13 cellular contexts compared by ENCODE assay signal in the genomic region with DNA sequence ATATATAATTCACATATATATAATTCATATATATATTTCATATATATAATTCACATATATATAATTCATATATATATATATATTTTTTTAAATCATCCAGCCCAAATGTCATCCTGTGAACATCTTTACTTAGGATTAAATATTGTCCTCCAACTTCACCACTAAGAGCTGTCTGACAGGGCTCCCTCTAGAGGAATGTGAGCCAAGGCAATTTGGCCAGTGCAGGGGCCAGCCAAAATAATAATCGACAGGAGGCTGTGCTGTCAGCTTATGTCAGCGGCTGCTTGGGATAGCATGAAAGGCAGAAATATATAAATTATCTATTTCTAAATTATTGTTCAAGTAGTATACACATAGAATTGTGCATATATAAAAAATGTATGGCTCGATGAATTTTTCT. TPM values are rescaled to one million over a fixed set of nuclear protein-coding genes. Genes with fewer than 3 reads are reported as not detected.
DNase-seq lines count a peak whose midpoint lies in the region; ATAC-seq, FAIRE-seq and TF ChIP-seq lines count a peak whose summit lies in the region.
"Had no signal": no experiment of that assay in that cellular context is flagged by ENCODE, and none has a peak within 500 bp of the region (broad histone marks: within the 10 kb centered on the region; RNA-seq: fewer than 3 reads in every experiment).

No MANE protein-coding gene starts in this region.

- FAIRE-seq in H1 (lab: Jason Lieb, UNC): no peak

- no peak overlapping the region for H3K4me2 ChIP-seq in H1 (ENCODE audit: insufficient read depth in 1 of 2, low read depth in 2 of 2, low read length in 2 of 2)
- H3K4me2 ChIP-seq: BLaER1 treated with 17β-estradiol and CSF1 and Interleukin-3, amounts not matched to agents 10 nM and 100 nM had no signal

- TF ChIP-seq POLR2A in NB4 (IDR thresholded peaks at IDR 0.05; ENCODE audit: extremely low read depth, insufficient read length): no peak
- TF ChIP-seq POLR2A in H1 (IDR thresholded peaks at IDR 0.05; ENCODE audit: control extremely low read depth in 1 of 2, low read depth in 2 of 2, low read length in 2 of 2): no peak

- H3K56ac ChIP-seq in H1 (replicated peaks; ENCODE audit: insufficient read length, low read depth, low read length): no peak overlapping the region

- H4K5ac ChIP-seq in H1 (ENCODE audit: insufficient read length, low read depth, low read length): no peak overlapping the region

- H3K14ac ChIP-seq in H1 (ENCODE audit: insufficient read length): no peak overlapping the region

- H3K27me3 ChIP-seq in H1 (replicated peaks in 1 of 4; ENCODE audit: control insufficient read depth in 3 of 4, extremely low read depth in 1 of 4, insufficient read depth in 3 of 4, low read length in 3 of 4): no peaks in the 10 kb centered on the region
- H3K27me3 ChIP-seq: upper lobe of left lung had no signal

- CTCF ChIA-PET in H1 (lab: Charles Lee; ENCODE audit: partially characterized antibody): interaction anchor here (0.7 to 2.6 kb wide), 10 partner anchors 9 to 190 kb away, joined by 3 to 7 read pairs (median 4); no protein-coding TSS in a partner anchor

- H4K8ac ChIP-seq in H1 (ENCODE audit: extremely low read depth, insufficient read depth, low read length): no peak overlapping the region

- H3K23ac ChIP-seq in H1 (ENCODE audit: insufficient read length): no peak overlapping the region

- H3K79me2 ChIP-seq in H1 (ENCODE audit: control insufficient read depth in 1 of 2, insufficient read depth in 2 of 2, low read length in 2 of 2): no peaks in the 10 kb centered on the region

- no peak overlapping the region for H2BK120ac ChIP-seq in H1 (replicated peaks; ENCODE audit: low read depth, low read length)

- H3K9me3 ChIP-seq in H1 (ENCODE audit: insufficient read depth in 2 of 2, low read depth in 1 of 2, low read length in 1 of 2): no peaks in the 10 kb centered on the region
- H3K9me3 ChIP-seq: upper lobe of left lung had no signal

- no peaks in the 10 kb centered on the region for H3K79me1 ChIP-seq in H1 (ENCODE audit: low read depth, low read length)

- DNase-seq in NCI-H82 (lab: John Stamatoyannopoulos, UW) (peak; percentile 27), NCI-H82 treated with DMSO at 0.1 percent for 48 hours (lab: John Stamatoyannopoulos, UW; ENCODE audit: unreplicated experiment) (no peak), NB4 (ENCODE audit: low read depth) (peak; percentile 15), H1 (ENCODE audit: low read depth in 1 of 2, low spot score in 2 of 2) (no peak), retinal pigment epithelial cell (ENCODE audit: low read depth) (no peak), HuH-7 (ENCODE audit: low spot score) (no peak)
- DNase-seq in stimulated activated naive CD8-positive, alpha-beta T cell treated with anti-CD3 and anti-CD28 coated beads, Interleukin-15, amount 100 ng/mL, for 72 hours: no peak
- DNase-seq: activated CD4-positive, alpha-beta memory T cell treated with anti-CD3 and anti-CD28 coated beads for 36 hours; amniotic stem cell; NK-92 treated with Interleukin-12 subunit alpha and Interleukin-12 subunit beta, amount 100 ng/mL, for 24 hours; upper lobe of left lung had no signal

- no peak overlapping the region for H3K4me3 Mint-ChIP-seq in stimulated activated naive CD8-positive, alpha-beta T cell treated with anti-CD3 and anti-CD28 coated beads, Interleukin-15, amount 100 ng/mL, for 72 hours
- H3K4me3 Mint-ChIP-seq: activated CD4-positive, alpha-beta memory T cell treated with anti-CD3 and anti-CD28 coated beads for 36 hours had no signal

- H3K27me3 Mint-ChIP-seq in stimulated activated naive CD8-positive, alpha-beta T cell treated with anti-CD3 and anti-CD28 coated beads, Interleukin-15, amount 100 ng/mL, for 72 hours: peaks cover 1% of the 10 kb centered on the region

- no peak overlapping the region for H3K27ac ChIP-seq in H1 (ENCODE audit: low read depth, low read length)
- H3K27ac ChIP-seq: BLaER1 treated with 17β-estradiol and CSF1 and Interleukin-3, amounts not matched to agents 10 nM and 100 nM; upper lobe of left lung had no signal

- no peak overlapping the region for H3K27ac Mint-ChIP-seq in stimulated activated naive CD8-positive, alpha-beta T cell treated with anti-CD3 and anti-CD28 coated beads, Interleukin-15, amount 100 ng/mL, for 72 hours
- H3K27ac Mint-ChIP-seq: activated CD4-positive, alpha-beta memory T cell treated with anti-CD3 and anti-CD28 coated beads for 36 hours had no signal

- H3K4ac ChIP-seq in H1 (replicated peaks; ENCODE audit: insufficient read length, low read depth, low read length): no peak overlapping the region

- no peak overlapping the region for H3K9ac ChIP-seq in H1 (replicated peaks in 1 of 4; ENCODE audit: extremely low read depth in 1 of 4, low read depth in 3 of 4, low read length in 3 of 4)
- H3K9ac ChIP-seq: BLaER1 treated with 17β-estradiol and CSF1 and Interleukin-3, amounts not matched to agents 10 nM and 100 nM had no signal

- no peak overlapping the region for H2BK5ac ChIP-seq in H1 (ENCODE audit: low read depth, low read length)

- TF ChIP-seq RAD21 in H1 (IDR thresholded peaks at IDR 0.05 in 1 of 2, conservative IDR thresholded peaks at IDR 0.05 in 1 of 2; ENCODE audit: low read depth in 2 of 2, low read length in 2 of 2): peak in 1 of 2 experiments; percentile 35; a peak in 2 of 4 replicates

- no peaks in the 10 kb centered on the region for H4K20me1 ChIP-seq in H1 (replicated peaks in 1 of 2; ENCODE audit: control insufficient read depth in 1 of 2, insufficient read depth in 2 of 2, low read length in 2 of 2)

- H3K36me3 ChIP-seq in H1 (ENCODE audit: control insufficient read depth in 2 of 4, insufficient read depth in 4 of 4, low read length in 3 of 4): no peaks in the 10 kb centered on the region
- H3K36me3 ChIP-seq: BLaER1 treated with 17β-estradiol and CSF1 and Interleukin-3, amounts not matched to agents 10 nM and 100 nM; upper lobe of left lung had no signal

- no peaks in the 10 kb centered on the region for H3K23me2 ChIP-seq in H1 (ENCODE audit: low read depth, low read length)

- no peak overlapping the region for H2AFZ ChIP-seq in H1 (ENCODE audit: low read length)

- no peaks in the 10 kb centered on the region for H3K4me1 ChIP-seq in H1 (replicated peaks in 1 of 4; ENCODE audit: control insufficient read depth in 3 of 4, insufficient read depth in 4 of 4, low read length in 3 of 4)
- H3K4me1 ChIP-seq: BLaER1 treated with 17β-estradiol and CSF1 and Interleukin-3, amounts not matched to agents 10 nM and 100 nM; upper lobe of left lung had no signal

- no peaks in the 10 kb centered on the region for H3K4me1 Mint-ChIP-seq in stimulated activated naive CD8-positive, alpha-beta T cell treated with anti-CD3 and anti-CD28 coated beads, Interleukin-15, amount 100 ng/mL, for 72 hours

- H2AK5ac ChIP-seq in H1 (ENCODE audit: low read depth, low read length): no peak overlapping the region

- peak; percentile 28 for TF ChIP-seq CTCF in NB4 (IDR thresholded peaks at IDR 0.05; ENCODE audit: low read depth, low read length)
- TF ChIP-seq CTCF in H1 (IDR thresholded peaks at IDR 0.05; ENCODE audit: control extremely low read depth in 1 of 3, insufficient read depth in 1 of 3, low read depth in 1 of 3, low read length in 3 of 3): peak; percentile 18 to 37 (median 19)
- peak; percentile 52 for TF ChIP-seq CTCF in retinal pigment epithelial cell (conservative IDR thresholded peaks at IDR 0.05; ENCODE audit: low read depth, low read length)

- H3K18ac ChIP-seq in H1 (ENCODE audit: extremely low read depth, low read length): no peak overlapping the region

- no peak for ATAC-seq in stimulated activated naive CD8-positive, alpha-beta T cell treated with anti-CD3 and anti-CD28 coated beads, Interleukin-15, amount 100 ng/mL, for 72 hours
- ATAC-seq in HG03432 (IDR thresholded peaks at IDR 0.05; ENCODE audit: unreplicated experiment): no peak

- POLR2A ChIA-PET in H1 (lab: Charles Lee; ENCODE audit: partially characterized antibody): no interaction called here

- H2BK15ac ChIP-seq in H1 (ENCODE audit: low read length): no peak overlapping the region

- TF ChIP-seq EP300 in H1 (IDR thresholded peaks at IDR 0.05; ENCODE audit: borderline replicate concordance in 1 of 2, low read depth in 2 of 2, low read length in 2 of 2): no peak

- 82% methylated on average over 3 of the region's 3 CpGs; no CpG with 5 or more reads in 1 of the 2 experiments for WGBS in H1 (ENCODE audit: extremely low coverage in 1 of 2, insufficient coverage in 1 of 2, insufficient read length in 1 of 2, insufficient replicate concordance in 2 of 2, low coverage in 1 of 2, low lambda C conversion rate in 2 of 2, missing lambda C conversion rate in 1 of 2), 2 experiments

- H2BK20ac ChIP-seq in H1 (ENCODE audit: low read length): no peak overlapping the region

- no peaks in the 10 kb centered on the region for H3K9me3 Mint-ChIP-seq in stimulated activated naive CD8-positive, alpha-beta T cell treated with anti-CD3 and anti-CD28 coated beads, Interleukin-15, amount 100 ng/mL, for 72 hours
- H3K9me3 Mint-ChIP-seq: activated CD4-positive, alpha-beta memory T cell treated with anti-CD3 and anti-CD28 coated beads for 36 hours had no signal

- H4K91ac ChIP-seq in H1 (replicated peaks; ENCODE audit: insufficient read length, low read length): no peak overlapping the region

- H3K4me3 ChIP-seq in NB4 (ENCODE audit: low read depth, low read length): no peak overlapping the region
- H3K4me3 ChIP-seq in H1 (ENCODE audit: extremely low read depth in 1 of 4, insufficient read depth in 2 of 4, low read depth in 3 of 4, low read length in 4 of 4): no peak overlapping the region
- H3K4me3 ChIP-seq in retinal pigment epithelial cell (ENCODE audit: low read length): no peak overlapping the region
- H3K4me3 ChIP-seq: BLaER1 treated with 17β-estradiol and CSF1 and Interleukin-3, amounts not matched to agents 10 nM and 100 nM; upper lobe of left lung had no signal

- no peak overlapping the region for H2BK12ac ChIP-seq in H1 (ENCODE audit: low read depth, low read length)

RNA-seq across cellular contexts. Expression of gene EGFL6, which starts 29.5 kb away (rescaled TPM):
- total RNA-seq in H1 (2021; fragmentation: NEBNext Ultra II Directional; extraction: Animal tissue kit (Norgen Biotek cat#: 25700)): 0.93 and 1.0 TPM in 2 replicates
- polyA plus RNA-seq in H1 (2011; rRNA removed): 1.1 TPM in 2 replicates
- polyA plus RNA-seq in H1 (2011; cell fraction: cytosol; rRNA removed): 1.7 TPM
- polyA plus RNA-seq in H1 (2011; cell fraction: nucleus; rRNA removed): 0.90 TPM
- 1.3 to 1.5 TPM (median 1.4 TPM) in 4 replicates for polyA plus RNA-seq in H1 (2012, experiment 1 of 2)
- polyA plus RNA-seq in H1 (2012, experiment 2 of 2): 0.10 TPM
- 2.1 TPM for polyA plus RNA-seq in H1 (2013, experiment 1 of 2)
- 2.1 TPM for polyA plus RNA-seq in H1 (2013, experiment 2 of 2)
- polyA minus RNA-seq in H1 (2011; rRNA and poly(A)+ RNA removed): 0.57 and 2.1 TPM in 2 replicates
- 0.88 TPM for polyA minus RNA-seq in H1 (2011; cell fraction: cytosol; rRNA and poly(A)+ RNA removed)
- polyA minus RNA-seq in H1 (2011; cell fraction: nucleus; rRNA and poly(A)+ RNA removed): 0.90 TPM

RNA-seq across cellular contexts. Expression of gene TCEANC, which starts 54.1 kb away (rescaled TPM):
- total RNA-seq in H1 (2021; fragmentation: NEBNext Ultra II Directional; extraction: Animal tissue kit (Norgen Biotek cat#: 25700)): 2.0 and 3.2 TPM in 2 replicates
- polyA plus RNA-seq in H1 (2011; rRNA removed): 0.47 and 0.88 TPM in 2 replicates
- 1.5 TPM for polyA plus RNA-seq in H1 (2011; cell fraction: cytosol; rRNA removed)
- polyA plus RNA-seq in H1 (2011; cell fraction: nucleus; rRNA removed): 0.78 TPM
- polyA plus RNA-seq in H1 (2012, experiment 1 of 2): 0.94 to 2.2 TPM (median 1.5 TPM) in 4 replicates
- polyA plus RNA-seq in H1 (2012, experiment 2 of 2): 0.25 TPM
- polyA plus RNA-seq in H1 (2013, experiment 1 of 2): 1.2 TPM
- polyA plus RNA-seq in H1 (2013, experiment 2 of 2): 1.1 TPM
- 2.2 and 4.1 TPM in 2 replicates for polyA minus RNA-seq in H1 (2011; rRNA and poly(A)+ RNA removed)
- polyA minus RNA-seq in H1 (2011; cell fraction: cytosol; rRNA and poly(A)+ RNA removed): 1.5 TPM
- polyA minus RNA-seq in H1 (2011; cell fraction: nucleus; rRNA and poly(A)+ RNA removed): 2.9 TPM

Comparison
In these comparisons a context has a peak if more than half of its experiments do, and no peak if none do; other contexts are left out.
1. DNase-seq: peak in NCI-H82 (single experiment) and NB4 (single experiment); none in NCI-H82 treated with DMSO at 0.1 percent for 48 hours (single experiment), H1 (0 of 2), retinal pigment epithelial cell (single experiment), stimulated activated naive CD8-positive, alpha-beta T cell treated with anti-CD3 and anti-CD28 coated beads, Interleukin-15, amount 100 ng/mL, for 72 hours (0 of 2) and HuH-7 (single experiment).
2. Peak in every context shown above with its lines, with median percentiles within 50 percentile points of each other: CTCF ChIP-seq.